ENCODE assay signal across 31 cellular contexts in the genomic region with DNA sequence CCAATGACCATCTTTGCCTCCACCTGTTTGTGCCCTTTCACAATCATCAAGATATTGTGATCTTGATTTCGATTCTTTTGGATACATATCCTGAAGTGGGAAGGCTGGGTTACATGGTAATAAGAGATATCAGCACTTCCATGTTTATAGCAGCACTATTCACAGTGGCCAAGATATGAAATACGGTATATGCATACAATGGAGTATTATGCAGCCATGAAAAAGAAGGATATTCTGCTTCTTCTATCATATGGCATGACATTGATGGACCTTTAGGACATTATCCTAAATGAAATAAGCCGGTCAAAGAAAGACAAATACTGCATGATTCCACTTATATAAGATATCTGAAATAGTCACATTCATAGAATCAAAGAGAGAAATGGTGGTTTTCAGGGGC.
"Had no signal": no experiment of that assay in that cellular context is flagged by ENCODE, and none has a peak within 500 bp of the region (broad histone marks: within the 10 kb centered on the region; RNA-seq: fewer than 3 reads in every experiment).

No MANE protein-coding gene starts in this region.

- ATAC-seq: natural killer cell; psoas muscle; right cardiac atrium; sciatic nerve; stimulated activated memory B cell treated with anti-CD40 and anti-IgM and Interleukin-4, amounts not matched to agents 10 μg/mL and 1 μg/mL and 100 μg/mL, for 72 hours; stimulated activated naive CD8-positive, alpha-beta T cell treated with anti-CD3 and anti-CD28 coated beads, Interleukin-15, amount 100 ng/mL, for 72 hours; stimulated activated naive CD8-positive, alpha-beta T cell treated with anti-CD3 and anti-CD28 coated beads, Interleukin-15, Interleukin-2, amounts not matched to agents 100 U/mL and 50 U/mL, for 24 hours; upper lobe of right lung had no signal

- DNase-seq: natural killer cell; occipital lobe; ovary; posterior cingulate gyrus; psoas muscle; right cardiac atrium; spleen; stimulated activated CD4-positive, alpha-beta T cell treated with anti-CD3 and anti-CD28 coated beads, Interleukin-12 subunit alpha, Interleukin-12 subunit beta, amount 100 ng/mL, for 4 hours; stimulated activated CD4-positive, alpha-beta T cell treated with anti-CD3 and anti-CD28 coated beads, Interleukin-1b, Interleukin-23, amount 100 ng/mL, for 48 hours; stimulated activated CD4-positive, alpha-beta T cell treated with anti-CD3 and anti-CD28 coated beads, Interleukin-4, amount 100 ng/mL, for 1 hour; stimulated activated CD4-positive, alpha-beta T cell treated with anti-CD3 and anti-CD28 coated beads, Interleukin-4, amount 100 ng/mL, for 4 hours; stimulated activated CD8-positive, alpha-beta memory T cell treated with anti-CD3 and anti-CD28 coated beads, Interleukin-4, amount 100 ng/mL, for 48 hours; stimulated activated naive CD4-positive, alpha-beta T cell; stimulated activated naive CD8-positive, alpha-beta T cell treated with anti-CD3 and anti-CD28 coated beads, Interleukin-15, amount 100 ng/mL, for 72 hours; stimulated activated naive CD8-positive, alpha-beta T cell treated with anti-CD3 and anti-CD28 coated beads, Interleukin-15, Interleukin-2, amounts not matched to agents 100 U/mL and 50 U/mL, for 24 hours; substantia nigra; testis; tibial artery; transverse colon; upper lobe of right lung; uterus had no signal

- H3K4me3 Mint-ChIP-seq: natural killer cell; nephron; neural progenitor cell; stimulated activated memory B cell treated with anti-CD40 and anti-IgM and Interleukin-4, amounts not matched to agents 10 μg/mL and 1 μg/mL and 100 μg/mL, for 72 hours; stimulated activated naive CD8-positive, alpha-beta T cell treated with anti-CD3 and anti-CD28 coated beads, Interleukin-15, amount 100 ng/mL, for 72 hours; type B pancreatic cell had no signal

- H3K9ac ChIP-seq: neural progenitor cell, parathyroid adenoma had no signal

- H3K4me1 Mint-ChIP-seq: natural killer cell; nephron; neural progenitor cell; stimulated activated memory B cell treated with anti-CD40 and anti-IgM and Interleukin-4, amounts not matched to agents 10 μg/mL and 1 μg/mL and 100 μg/mL, for 72 hours; stimulated activated naive CD8-positive, alpha-beta T cell treated with anti-CD3 and anti-CD28 coated beads, Interleukin-15, amount 100 ng/mL, for 72 hours had no signal

- H3K27ac Mint-ChIP-seq: natural killer cell; nephron; neural progenitor cell; progenitor cell of endocrine pancreas; stimulated activated memory B cell treated with anti-CD40 and anti-IgM and Interleukin-4, amounts not matched to agents 10 μg/mL and 1 μg/mL and 100 μg/mL, for 72 hours; stimulated activated naive CD8-positive, alpha-beta T cell treated with anti-CD3 and anti-CD28 coated beads, Interleukin-15, amount 100 ng/mL, for 72 hours; type B pancreatic cell had no signal

- H3K4me3 ChIP-seq: neural progenitor cell, ovary, psoas muscle, skin epidermis, smooth muscle cell, spleen, suprapubic skin, testis, tibial artery, transverse colon, upper lobe of right lung, uterus had no signal

- H3K36me3 Mint-ChIP-seq: natural killer cell; neural progenitor cell; stimulated activated memory B cell treated with anti-CD40 and anti-IgM and Interleukin-4, amounts not matched to agents 10 μg/mL and 1 μg/mL and 100 μg/mL, for 72 hours; type B pancreatic cell had no signal

- H3K4me1 ChIP-seq: neural progenitor cell, parathyroid adenoma, psoas muscle, spleen, suprapubic skin, testis, tibial artery, transverse colon, upper lobe of right lung, uterus had no signal

- H2AFZ ChIP-seq: neural progenitor cell, parathyroid adenoma had no signal

- H3K27me3 Mint-ChIP-seq: progenitor cell of endocrine pancreas; stimulated activated memory B cell treated with anti-CD40 and anti-IgM and Interleukin-4, amounts not matched to agents 10 μg/mL and 1 μg/mL and 100 μg/mL, for 72 hours; type B pancreatic cell had no signal

- H3K36me3 ChIP-seq: neural progenitor cell, ovary, spleen, suprapubic skin, tibial artery, transverse colon, upper lobe of right lung, uterus had no signal

- H3K27ac ChIP-seq: neural progenitor cell, ovary, parathyroid adenoma, psoas muscle, skin epidermis, spleen, suprapubic skin, testis, tibial artery, transverse colon, upper lobe of right lung, uterus had no signal

- H3K27me3 ChIP-seq: neural progenitor cell, ovary, spleen, suprapubic skin, testis, tibial artery, transverse colon, upper lobe of right lung, uterus had no signal

- H3K9me3 Mint-ChIP-seq: nephron, neural progenitor cell, type B pancreatic cell had no signal

- H3K9me3 ChIP-seq: ovary, suprapubic skin, testis, tibial artery, transverse colon, uterus had no signal

- H3K79me2 ChIP-seq: parathyroid adenoma had no signal

- H3K4me2 ChIP-seq: neural progenitor cell, smooth muscle cell had no signal
